Comparison of ENCODE assay signal across 13 cellular contexts in genomic region chr10:5547684-5547933, GRCh38. TPM values are rescaled to one million over a fixed set of nuclear protein-coding genes. Genes with fewer than 3 reads are reported as not detected.
A peak's percentile ranks its signal among the peaks of the same experiment; 100 is the strongest.
DNase-seq lines count a peak whose midpoint lies in the region; ATAC-seq, FAIRE-seq and TF ChIP-seq lines count a peak whose summit lies in the region.
"Had no signal": no experiment of that assay in that cellular context is flagged by ENCODE, and none has a peak within 500 bp of the region (broad histone marks: within the 10 kb centered on the region; RNA-seq: fewer than 3 reads in every experiment).

No MANE protein-coding gene starts in this region.

- 0 out of 2 replicates have a peak overlapping the region, but pooled peaks have one; percentile 80 for H2AFZ ChIP-seq in GM23338
- peak overlapping the region; percentile 47 for H2AFZ ChIP-seq in smooth muscle cell (ENCODE audit: low read depth)

- no peaks in the 10 kb centered on the region for H3K36me3 ChIP-seq in GM23338 (ENCODE audit: insufficient read depth)
- no peaks in the 10 kb centered on the region for H3K36me3 ChIP-seq in breast epithelium
- H3K36me3 ChIP-seq in kidney (ENCODE audit: control insufficient read depth in 1 of 2, insufficient read depth in 2 of 2, low read length in 2 of 2): no peaks in the 10 kb centered on the region
- H3K36me3 ChIP-seq in smooth muscle cell (ENCODE audit: low read depth): no peaks in the 10 kb centered on the region

- no peak for DNase-seq in GM23338 (ENCODE audit: low spot score)
- DNase-seq in breast epithelium (ENCODE audit: low spot score in 2 of 2): no peak
- DNase-seq in kidney: no peak
- no peak for DNase-seq in smooth muscle cell (lab: John Stamatoyannopoulos, UW; ENCODE audit: unreplicated experiment)
- no peak for DNase-seq in putamen (ENCODE audit: low spot score)
- no peak for DNase-seq in GM19238 (ENCODE audit: insufficient read length, low spot score)
- DNase-seq: NCI-H2081 had no signal

- H3K4me3 ChIP-seq in GM23338: no peak overlapping the region
- peak overlapping the region; percentile 15 to 53 (median 42) for H3K4me3 ChIP-seq in breast epithelium
- H3K4me3 ChIP-seq in kidney (ENCODE audit: low read length in 2 of 2): peak overlapping the region; percentile 33 to 48
- no peak overlapping the region for H3K4me3 ChIP-seq in smooth muscle cell

- intact Hi-C loops in breast epithelium (cut with DNase I; ENCODE audit: low total_unique reads) (no loop called here), kidney (cut with DNase I) (no loop called here)

- H3K4me2 ChIP-seq in GM23338: no peak overlapping the region
- H3K4me2 ChIP-seq in smooth muscle cell: peak overlapping the region; percentile 69

- peaks cover 4% of the 10 kb centered on the region for H3K27me3 Mint-ChIP-seq in GM23338 (ENCODE audit: insufficient read depth, low read depth, poor library complexity)

- H3K4me1 Mint-ChIP-seq in GM23338: no peaks in the 10 kb centered on the region

- H3K9me2 ChIP-seq in GM23338 (ENCODE audit: insufficient read depth): no peaks in the 10 kb centered on the region

- ATAC-seq in GM23338 (no peak), GM19023 (IDR thresholded peaks at IDR 0.05; ENCODE audit: unreplicated experiment) (no peak), HG02763 (IDR thresholded peaks at IDR 0.05; ENCODE audit: unreplicated experiment) (no peak)

- H3K9ac ChIP-seq in kidney (ENCODE audit: low read length in 2 of 2) (peak overlapping the region in 1 of 2 donors; percentile 28), smooth muscle cell (ENCODE audit: low read depth) (peak overlapping the region; percentile 75)

- peaks cover 20% of the 10 kb centered on the region; the same call in 2 of the 3 replicates for H3K9me3 Mint-ChIP-seq in GM23338

- H3K4me1 ChIP-seq in GM23338 (ENCODE audit: insufficient read depth) (no peaks in the 10 kb centered on the region), breast epithelium (peaks cover 10 to 37% of the 10 kb centered on the region in 2 donors), kidney (ENCODE audit: control insufficient read depth in 1 of 2, insufficient read depth in 1 of 2, low read depth in 1 of 2, low read length in 2 of 2) (peaks cover 7 to 30% of the 10 kb centered on the region in 2 donors), smooth muscle cell (ENCODE audit: low read depth) (peaks cover 14% of the 10 kb centered on the region)

- H3F3A ChIP-seq in GM23338 (replicated peaks; ENCODE audit: low read depth) (no peaks in the 10 kb centered on the region), smooth muscle cell (ENCODE audit: low read depth) (peaks cover 21% of the 10 kb centered on the region)

- H3K27ac Mint-ChIP-seq in GM23338: no peak overlapping the region

- H3K79me2 ChIP-seq in GM23338 (replicated peaks; ENCODE audit: insufficient read depth) (no peaks in the 10 kb centered on the region), smooth muscle cell (ENCODE audit: low read depth) (no peaks in the 10 kb centered on the region)

- H3K36me3 Mint-ChIP-seq in GM23338 (ENCODE audit: low read depth): peaks cover 3% of the 10 kb centered on the region; the same call in 2 of the 3 replicates

- no peak overlapping the region for H3K4me3 Mint-ChIP-seq in GM23338

- 85% methylated on average over 4 of the region's 4 CpGs for WGBS in smooth muscle cell (ENCODE audit: low lambda C conversion rate)

- no peak for FAIRE-seq in kidney (lab: Jason Lieb, UNC)
- FAIRE-seq: colon, GM12892 had no signal

- no peaks in the 10 kb centered on the region for H3K9me3 ChIP-seq in breast epithelium
- peaks cover 0 to 7% of the 10 kb centered on the region in 2 donors for H3K9me3 ChIP-seq in kidney (ENCODE audit: control insufficient read depth in 1 of 2, low read length in 2 of 2)
- H3K9me3 ChIP-seq in smooth muscle cell (replicated peaks; ENCODE audit: low read depth): peaks cover 1% of the 10 kb centered on the region

- H3K27me3 ChIP-seq in GM23338 (ENCODE audit: insufficient read depth): no peaks in the 10 kb centered on the region
- no peaks in the 10 kb centered on the region for H3K27me3 ChIP-seq in breast epithelium
- H3K27me3 ChIP-seq in smooth muscle cell (ENCODE audit: low read depth): no peaks in the 10 kb centered on the region

- no peak for TF ChIP-seq CTCF in GM23338 (conservative IDR thresholded peaks at IDR 0.05; ENCODE audit: low read depth in 2 of 2)
- TF ChIP-seq CTCF in breast epithelium (IDR thresholded peaks at IDR 0.05): no peak
- no peak for TF ChIP-seq CTCF in kidney (IDR thresholded peaks at IDR 0.05; ENCODE audit: borderline replicate concordance, extremely low read depth, insufficient read depth)
- TF ChIP-seq CTCF in smooth muscle cell (IDR thresholded peaks at IDR 0.05; ENCODE audit: borderline replicate concordance, insufficient read depth, poor library complexity, severe bottlenecking): no peak

- TF ChIP-seq POLR2A in breast epithelium (IDR thresholded peaks at IDR 0.05): no peak

- H3K27ac ChIP-seq in GM23338 (ENCODE audit: low read depth): no peak overlapping the region
- peak overlapping the region; percentile 95 to 97 for H3K27ac ChIP-seq in breast epithelium
- peak overlapping the region; percentile 7 to 35 for H3K27ac ChIP-seq in kidney (ENCODE audit: low read depth in 2 of 2, low read length in 2 of 2)
- peak overlapping the region; percentile 95 for H3K27ac ChIP-seq in smooth muscle cell (ENCODE audit: low read depth)

- no peaks in the 10 kb centered on the region for H4K20me1 ChIP-seq in GM23338 (replicated peaks; ENCODE audit: insufficient read depth)
- H4K20me1 ChIP-seq in smooth muscle cell (ENCODE audit: low read depth): no peaks in the 10 kb centered on the region

TF ChIP-seq in GM23338, 12 proteins besides CTCF, POLR2A, EP300 and RAD21:
- TF ChIP-seq ETS1 (IDR thresholded peaks at IDR 0.05) (no peak), EZH2 (IDR thresholded peaks at IDR 0.05; ENCODE audit: low read depth, unreplicated experiment) (no peak)

RNA-seq across cellular contexts. Expression of gene CALML3, which starts 22.8 kb away (rescaled TPM):
- not detected in 2 replicates for total RNA-seq in GM23338 (2014; rRNA removed; shearing (Covaris generic))
- polyA plus RNA-seq in GM23338 (2016; fragmentation: Nextera tagmentation; extraction: Ambion mirVana) (not detected in 2 replicates), kidney (ENCODE audit: insufficient read depth, low read depth, low replicate concordance) (15.9 TPM), smooth muscle cell (0.20 TPM in 1 of 2 replicates, not detected in the other)
- total RNA-seq in breast epithelium (10 to 100 TPM in 1 of 3 donors, 1 to 10 TPM in 1, not detected in 1; 3.6 to 13.5 TPM), kidney (not detected), smooth muscle cell (0.04 and 0.49 TPM in 2 replicates)
- total RNA-seq: HT1080, omental fat pad had no signal

RNA-seq across cellular contexts. Expression of gene CALML5, which starts 48.2 kb away (rescaled TPM):
- 0.27 TPM in 1 of 2 replicates, not detected in the other for total RNA-seq in GM23338 (2014; rRNA removed; shearing (Covaris generic))
- polyA plus RNA-seq in GM23338 (2016; fragmentation: Nextera tagmentation; extraction: Ambion mirVana) (0.26 and 0.40 TPM in 2 replicates), kidney (ENCODE audit: insufficient read depth, low read depth, low replicate concordance) (not detected), smooth muscle cell (16.5 and 18.1 TPM in 2 replicates)
- total RNA-seq in breast epithelium (10 to 100 TPM in 2 of 3 donors, not detected in 1; 31.0 to 31.1 TPM), kidney (not detected), smooth muscle cell (15.1 and 24.3 TPM in 2 replicates)
- total RNA-seq: omental fat pad had no signal

Comparison
In these comparisons a context has a peak if more than half of its experiments do, and no peak if none do; other contexts are left out.
1. H3K4me3 ChIP-seq: peak in breast epithelium (3 of 3) and kidney (2 of 2); none in GM23338 (single experiment) and smooth muscle cell (single experiment).